In genomic region chr5:8611067-8611466, GRCh38 we compare ENCODE assay signal across 7 cellular contexts.
"Had no signal": no experiment of that assay in that cellular context is flagged by ENCODE, and none has a peak within 500 bp of the region (broad histone marks: within the 10 kb centered on the region; RNA-seq: fewer than 3 reads in every experiment).

No MANE protein-coding gene starts in this region.

- DNase-seq: IMR-90, KBM-7, KG1 had no signal

- H3K4me3 ChIP-seq: K562 had no signal

- H3K27ac ChIP-seq: HL-60, KMS-11 had no signal

- H3K9ac ChIP-seq: KMS-11 had no signal

- H3K4me2 ChIP-seq: KMS-11 had no signal

- ATAC-seq: HepG2, K562 had no signal
